In the genomic region with DNA sequence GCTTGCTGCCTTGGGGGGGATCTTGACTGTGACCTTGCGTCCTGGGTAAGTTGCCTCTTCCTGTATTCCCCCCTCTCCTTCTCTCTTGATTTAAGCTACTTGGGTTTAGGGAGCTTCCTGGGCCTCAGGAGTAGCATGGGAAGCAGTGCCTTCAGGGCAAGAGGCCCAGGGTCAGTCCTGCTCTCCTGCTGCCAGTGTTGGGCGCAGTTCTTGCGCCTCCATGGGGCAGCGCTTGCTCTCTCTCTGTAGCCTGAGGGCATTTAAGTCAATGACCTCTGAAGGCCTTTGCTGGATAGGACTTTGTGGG, we compare ENCODE assay signal across 9 cellular contexts.
DNase-seq lines count a peak whose midpoint lies in the region; ATAC-seq and TF ChIP-seq lines count a peak whose summit lies in the region.
"Had no signal": no experiment of that assay in that cellular context is flagged by ENCODE, and none has a peak within 500 bp of the region (broad histone marks: within the 10 kb centered on the region; RNA-seq: fewer than 3 reads in every experiment).

No MANE protein-coding gene starts in this region.

- no peaks in the 10 kb centered on the region for H3K36me3 ChIP-seq in PC-9 (ENCODE audit: low read depth)
- H3K36me3 ChIP-seq: MG63 had no signal

- no peaks in the 10 kb centered on the region for H3K79me2 ChIP-seq in PC-9 (ENCODE audit: low read depth)

- H3K4me1 Mint-ChIP-seq in effector memory CD8-positive, alpha-beta T cell (ENCODE audit: low read depth in 2 of 2), result peaks cover 13 to 15% of the 10 kb centered on the region in 2 donors
- peaks cover 56% of the 10 kb centered on the region for H3K4me1 Mint-ChIP-seq in nephron

- CTCF ChIA-PET in PC-9 (lab: Charles Lee), result no interaction called here

- BruUV-seq in PC-9 (replicated peaks; lab: Mats Ljungman, UMichigan), result TSS peak; percentile 36

- DNase-seq in AG08395 (ENCODE audit: low spot score), result peak; percentile 21
- DNase-seq in PC-9, result peak in 1 of 2 experiments; percentile 21
- no peak for DNase-seq in effector memory CD8-positive, alpha-beta T cell
- no peak for DNase-seq in stimulated activated CD4-positive, alpha-beta T cell treated with anti-CD3 and anti-CD28 coated beads, Interleukin-4, amount 100 ng/mL, for 24 hours
- DNase-seq in NCI-H146 treated with DMSO at 0.1 percent for 48 hours (lab: John Stamatoyannopoulos, UW; ENCODE audit: unreplicated experiment), result no peak
- DNase-seq in NCI-H524 (lab: John Stamatoyannopoulos, UW), result no peak
- DNase-seq: MG63 had no signal

- ATAC-seq in effector memory CD8-positive, alpha-beta T cell (replicated peaks), result no peak
- ATAC-seq in HG03565 (IDR thresholded peaks at IDR 0.05; ENCODE audit: unreplicated experiment), result no peak

- H3K9me2 ChIP-seq in PC-9 (ENCODE audit: insufficient read depth), result no peaks in the 10 kb centered on the region

- no peaks in the 10 kb centered on the region for H3F3A ChIP-seq in PC-9 (ENCODE audit: insufficient read depth, low read depth)

- peak overlapping the region; percentile 94 to 97 for H3K27ac Mint-ChIP-seq in effector memory CD8-positive, alpha-beta T cell
- peak overlapping the region; percentile 95 to 96 (median 95) for H3K27ac Mint-ChIP-seq in nephron

- no peaks in the 10 kb centered on the region for H4K20me1 ChIP-seq in PC-9 (ENCODE audit: insufficient read depth)

- no peaks in the 10 kb centered on the region for H3K27me3 Mint-ChIP-seq in effector memory CD8-positive, alpha-beta T cell
- H3K27me3 Mint-ChIP-seq in nephron (ENCODE audit: low read depth), result peaks cover under 1% of the 10 kb centered on the region

- POLR2A ChIA-PET in PC-9 (lab: Charles Lee; ENCODE audit: unreplicated experiment), result no interaction called here

- H3K9me3 Mint-ChIP-seq in effector memory CD8-positive, alpha-beta T cell, result no peaks in the 10 kb centered on the region
- H3K9me3 Mint-ChIP-seq in nephron, result no peaks in the 10 kb centered on the region

- H3K27ac ChIP-seq in PC-9, result no peak overlapping the region

- no peaks in the 10 kb centered on the region for H3K4me1 ChIP-seq in PC-9 (replicated peaks; ENCODE audit: insufficient read depth)

- no peaks in the 10 kb centered on the region for H3K9me3 ChIP-seq in PC-9 (ENCODE audit: insufficient read depth, low read depth)
- H3K9me3 ChIP-seq: MG63 had no signal

- intact Hi-C loops in PC-9 (cut with micrococcal nuclease; ENCODE audit: unreplicated experiment), result no loop called here

- peaks cover 8% of the 10 kb centered on the region for H3K36me3 Mint-ChIP-seq in effector memory CD8-positive, alpha-beta T cell (ENCODE audit: insufficient read depth)
- no peaks in the 10 kb centered on the region for H3K36me3 Mint-ChIP-seq in nephron (ENCODE audit: low read depth)

- peak overlapping the region; percentile 78 to 82 for H3K4me3 Mint-ChIP-seq in effector memory CD8-positive, alpha-beta T cell
- H3K4me3 Mint-ChIP-seq in nephron, result peak overlapping the region; percentile 13 to 64 (median 53)

- no peak overlapping the region for H2AFZ ChIP-seq in PC-9

- no peak for TF ChIP-seq CTCF in PC-9 (conservative IDR thresholded peaks at IDR 0.05)
- no peak for TF ChIP-seq CTCF in nephron (IDR thresholded peaks at IDR 0.05; ENCODE audit: unreplicated experiment in 3 of 3)

- no peak overlapping the region for H3K4me3 ChIP-seq in PC-9
- H3K4me3 ChIP-seq: MG63 had no signal

- peaks cover 77% of the 10 kb centered on the region for H3K27me3 ChIP-seq in PC-9 (ENCODE audit: insufficient read depth, low read depth)
- H3K27me3 ChIP-seq: MG63 had no signal

- no peak overlapping the region for H3K4me2 ChIP-seq in PC-9
